ENCODE assay signal across 8 cellular contexts in genomic region chr22:35539910-35540599, GRCh38. TPM values are rescaled to one million over a fixed set of nuclear protein-coding genes. Genes with fewer than 3 reads are reported as not detected.
DNase-seq lines count a peak whose midpoint lies in the region; ATAC-seq, FAIRE-seq and TF ChIP-seq lines count a peak whose summit lies in the region.

No MANE protein-coding gene starts in this region.

- POLR2A ChIA-PET in CD8-positive, alpha-beta T cell (lab: Charles Lee): interaction anchor here (1.1 kb wide), 1 partner anchor 8 kb away, joined by 3 read pairs; no protein-coding TSS in a partner anchor

- H3K9me3 Mint-ChIP-seq in CD8-positive, alpha-beta T cell: no peaks in the 10 kb centered on the region
- peaks cover 6% of the 10 kb centered on the region for H3K9me3 Mint-ChIP-seq in astrocyte (ENCODE audit: unreplicated experiment)

- intact Hi-C loops in CD8-positive, alpha-beta T cell (cut with DNase I, micrococcal nuclease): loop anchor here (1.0 to 10.0 kb wide), 2 partner anchors 12 to 485 kb away; partner anchors contain the start of gene RBFOX2 (in 1 of the 2)
- intact Hi-C loops in sigmoid colon (cut with DNase I): loop anchor here (2.0 to 5.0 kb wide), 4 partner anchors 61 to 108 kb away; no protein-coding TSS in a partner anchor

- H3K4me2 ChIP-seq in astrocyte (ENCODE audit: low read length): peak overlapping the region; percentile 87

- no peaks in the 10 kb centered on the region for H3K36me3 ChIP-seq in CD8-positive, alpha-beta T cell (ENCODE audit: insufficient read depth, low read length)
- no peaks in the 10 kb centered on the region for H3K36me3 ChIP-seq in astrocyte (ENCODE audit: insufficient read depth, low read length)
- H3K36me3 ChIP-seq in iPS DF 6.9 (ENCODE audit: control insufficient read depth, insufficient read depth, low read length): no peaks in the 10 kb centered on the region
- H3K36me3 ChIP-seq in sigmoid colon: no peaks in the 10 kb centered on the region

- H4K20me1 ChIP-seq in astrocyte (ENCODE audit: insufficient read depth, low read length): peaks cover 3% of the 10 kb centered on the region

- WGBS in iPS DF 6.9 (ENCODE audit: insufficient coverage, insufficient read length): no CpG with 5 or more reads among the region's 89 CpGs
- 1 to 3% methylated on average over 89 of the region's 89 CpGs for WGBS in sigmoid colon, 2 donors

- H3K4me1 Mint-ChIP-seq in CD8-positive, alpha-beta T cell (ENCODE audit: low read depth): peaks cover 17% of the 10 kb centered on the region
- H3K4me1 Mint-ChIP-seq in astrocyte (ENCODE audit: low read depth, unreplicated experiment): peaks cover 2% of the 10 kb centered on the region

- no peak for FAIRE-seq in astrocyte (lab: Jason Lieb, UNC)

- peak; percentile 38 to 82 (median 62) for DNase-seq in CD8-positive, alpha-beta T cell
- no peak for DNase-seq in HFF-Myc (ENCODE audit: extremely low read depth, low read depth)
- peak; percentile 45 to 58 (median 47) for DNase-seq in T-helper 2 cell
- DNase-seq in astrocyte (ENCODE audit: low read depth): no peak
- no peak for DNase-seq in iPS DF 6.9 (ENCODE audit: low read depth, low spot score)
- DNase-seq in sigmoid colon: peak; percentile 81
- no peak for DNase-seq in A172 (ENCODE audit: low spot score)

- peak overlapping the region; percentile 53 for H3K9ac ChIP-seq in astrocyte (ENCODE audit: low read length)

- no peaks in the 10 kb centered on the region for H3K79me2 ChIP-seq in astrocyte (ENCODE audit: insufficient read depth, low read length)

- peak; percentile 85 for ATAC-seq in CD8-positive, alpha-beta T cell
- ATAC-seq in GM18520 (IDR thresholded peaks at IDR 0.05; ENCODE audit: unreplicated experiment): no peak

- H3K27ac Mint-ChIP-seq in CD8-positive, alpha-beta T cell: no peak overlapping the region
- no peak overlapping the region for H3K27ac Mint-ChIP-seq in astrocyte (ENCODE audit: unreplicated experiment)

- no peak for TF ChIP-seq EP300 in sigmoid colon (IDR thresholded peaks at IDR 0.05)

- H3K27me3 Mint-ChIP-seq in CD8-positive, alpha-beta T cell (ENCODE audit: low read depth): peaks cover 26% of the 10 kb centered on the region
- H3K27me3 Mint-ChIP-seq in astrocyte (ENCODE audit: low read depth, unreplicated experiment): peaks cover 60% of the 10 kb centered on the region

- peaks cover 16% of the 10 kb centered on the region for H3K27me3 ChIP-seq in CD8-positive, alpha-beta T cell (ENCODE audit: insufficient read depth, low read length)
- H3K27me3 ChIP-seq in astrocyte (ENCODE audit: insufficient read depth, low read length): peaks cover 35% of the 10 kb centered on the region
- peaks cover 10% of the 10 kb centered on the region for H3K27me3 ChIP-seq in iPS DF 6.9 (ENCODE audit: control insufficient read depth, insufficient read depth, low read length)
- peaks cover 0 to 3% (median 0%) of the 10 kb centered on the region in 3 donors for H3K27me3 ChIP-seq in sigmoid colon

- peak overlapping the region; percentile 78 for H3K4me3 Mint-ChIP-seq in CD8-positive, alpha-beta T cell
- peak overlapping the region; percentile 62 for H3K4me3 Mint-ChIP-seq in astrocyte (ENCODE audit: unreplicated experiment)

- H3K4me3 ChIP-seq in CD8-positive, alpha-beta T cell (ENCODE audit: low read depth, low read length): peak overlapping the region; percentile 57
- H3K4me3 ChIP-seq in HFF-Myc (replicated peaks; ENCODE audit: low read depth, low read length) (peak overlapping the region; percentile 44), astrocyte (ENCODE audit: insufficient read depth, low read depth, low read length) (peak overlapping the region; percentile 47), iPS DF 6.9 (ENCODE audit: low read length) (peak overlapping the region; percentile 66; the same call in 1 of the 2 replicates), sigmoid colon (peak overlapping the region; percentile 62 to 79 (median 68))

- peak overlapping the region; percentile 73 for H2AFZ ChIP-seq in astrocyte (ENCODE audit: low read depth, low read length)

- no peak for TF ChIP-seq CTCF in CD8-positive, alpha-beta T cell (IDR thresholded peaks at IDR 0.05)
- TF ChIP-seq CTCF in HFF-Myc (IDR thresholded peaks at IDR 0.05; ENCODE audit: low read depth, low read length, missing control alignments) (no peak), astrocyte (IDR thresholded peaks at IDR 0.05; ENCODE audit: insufficient read depth, low read depth, low read length) (no peak), sigmoid colon (IDR thresholded peaks at IDR 0.05) (no peak)

- H3K9me3 ChIP-seq in CD8-positive, alpha-beta T cell (ENCODE audit: low read length): no peaks in the 10 kb centered on the region
- H3K9me3 ChIP-seq in astrocyte (ENCODE audit: insufficient read depth, low read depth, low read length) (no peaks in the 10 kb centered on the region), iPS DF 6.9 (ENCODE audit: control insufficient read depth, insufficient read depth, low read length) (no peaks in the 10 kb centered on the region), sigmoid colon (no peaks in the 10 kb centered on the region)

- CTCF ChIA-PET in CD8-positive, alpha-beta T cell (lab: Charles Lee): interaction anchor here (1.2 kb wide), 1 partner anchor 9 kb away, joined by 3 read pairs; no protein-coding TSS in a partner anchor

- no peak for TF ChIP-seq POLR2A in sigmoid colon (IDR thresholded peaks at IDR 0.05)

- no peaks in the 10 kb centered on the region for H3K36me3 Mint-ChIP-seq in CD8-positive, alpha-beta T cell
- no peaks in the 10 kb centered on the region for H3K36me3 Mint-ChIP-seq in astrocyte (ENCODE audit: low read depth, unreplicated experiment)

- peaks cover 16% of the 10 kb centered on the region for H3K4me1 ChIP-seq in CD8-positive, alpha-beta T cell (ENCODE audit: insufficient read depth, low read length)
- H3K4me1 ChIP-seq in astrocyte (ENCODE audit: insufficient read depth, low read length) (peaks cover 17% of the 10 kb centered on the region), iPS DF 6.9 (ENCODE audit: control insufficient read depth, insufficient read depth, low read length) (peaks cover 12% of the 10 kb centered on the region), sigmoid colon (peaks cover 0 to 51% (median 44%) of the 10 kb centered on the region in 4 donors)

- no peak overlapping the region for H3K27ac ChIP-seq in CD8-positive, alpha-beta T cell (ENCODE audit: low read depth, low read length)
- no peak overlapping the region for H3K27ac ChIP-seq in astrocyte (ENCODE audit: low read depth, low read length)
- H3K27ac ChIP-seq in iPS DF 6.9 (ENCODE audit: low read length): no peak overlapping the region
- H3K27ac ChIP-seq in sigmoid colon: peak overlapping the region; percentile 77 to 94 (median 88)

RNA-seq across cellular contexts. Expression of gene RASD2, which starts 0.6 kb away (rescaled TPM):
- 10 to 100 TPM; 20.1 to 20.2 TPM for total RNA-seq in CD8-positive, alpha-beta T cell
- total RNA-seq in astrocyte (0.16 and 0.17 TPM in 2 replicates), sigmoid colon (10 to 100 TPM in 3 of 4 donors, 1 to 10 TPM in 1; 6.6 to 22.8 (median 13.7) TPM)
- polyA plus RNA-seq in sigmoid colon: 10 to 100 TPM in 2 of 3 donors, 1 to 10 TPM in 1; 8.4 to 20.6 (median 12.0) TPM
- total RNA-seq in A172 (2014; rRNA removed; shearing (Covaris generic)): 0.50 and 0.59 TPM in 2 replicates

Comparison
In these comparisons a context has a peak if more than half of its experiments do, and no peak if none do; other contexts are left out.
1. DNase-seq: peak in CD8-positive, alpha-beta T cell (7 of 7), T-helper 2 cell (5 of 5) and sigmoid colon (single experiment); none in HFF-Myc (single experiment), astrocyte (single experiment), iPS DF 6.9 (single experiment) and A172 (single experiment).
2. H3K27ac ChIP-seq: peak in sigmoid colon (4 of 4); none in CD8-positive, alpha-beta T cell (single experiment), astrocyte (single experiment) and iPS DF 6.9 (single experiment).
3. Peak in every context shown above with its lines, with median percentiles within 50 percentile points of each other: H3K4me3 ChIP-seq.